24 cellular contexts compared by ENCODE assay signal in the genomic region with DNA sequence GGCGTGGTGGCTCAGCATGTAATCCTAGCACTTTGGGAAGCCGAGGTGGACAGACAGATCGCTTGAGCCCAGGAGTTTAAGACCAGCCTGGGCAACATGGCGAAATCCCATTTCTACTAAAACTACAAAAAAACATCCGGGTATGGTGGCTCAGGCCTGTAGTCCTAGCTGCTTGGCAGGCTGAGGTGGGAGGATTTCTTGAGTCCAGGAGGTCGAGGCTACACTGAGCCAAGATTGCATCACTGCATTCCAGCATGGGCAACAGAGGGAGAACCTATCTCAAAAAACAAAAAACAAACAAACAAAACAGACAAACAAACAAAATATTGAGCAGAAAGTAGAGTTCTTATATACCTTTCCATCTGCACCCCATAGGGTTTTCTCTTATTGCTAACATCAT.
"Had no signal": no experiment of that assay in that cellular context is flagged by ENCODE, and none has a peak within 500 bp of the region (broad histone marks: within the 10 kb centered on the region; RNA-seq: fewer than 3 reads in every experiment).

No MANE protein-coding gene starts in this region.

- H3K36me3 ChIP-seq: SJSA1 had no signal

- H3K27ac ChIP-seq: HL-60, SJSA1, SK-N-MC had no signal

- H3K9me3 ChIP-seq: SJSA1 had no signal

- H3K4me3 ChIP-seq: SJSA1, SK-N-MC had no signal

- DNase-seq: KBM-7, MV-4-11, NCI-H1092, NCI-H1105 treated with DMSO at 0.1 percent for 48 hours, NCI-H1417 treated with DMSO at 0.1 percent for 48 hours, NCI-H146, NCI-H1694 treated with DMSO at 0.1 percent for 48 hours, NCI-H1930, NCI-H2081, NCI-H2107, NCI-H226, NCI-H446, NCI-H510A, NCI-H524 treated with DMSO at 0.1 percent for 48 hours, NCI-H69, NCI-H774, Right ventricle myocardium superior, RPMI8226, SIG-M5 had no signal

- H3K27me3 ChIP-seq: SJSA1 had no signal

- FAIRE-seq: HTR-8/SVneo, RCC 7860 had no signal

- H3K4me1 ChIP-seq: SJSA1 had no signal
